In the genomic region with DNA sequence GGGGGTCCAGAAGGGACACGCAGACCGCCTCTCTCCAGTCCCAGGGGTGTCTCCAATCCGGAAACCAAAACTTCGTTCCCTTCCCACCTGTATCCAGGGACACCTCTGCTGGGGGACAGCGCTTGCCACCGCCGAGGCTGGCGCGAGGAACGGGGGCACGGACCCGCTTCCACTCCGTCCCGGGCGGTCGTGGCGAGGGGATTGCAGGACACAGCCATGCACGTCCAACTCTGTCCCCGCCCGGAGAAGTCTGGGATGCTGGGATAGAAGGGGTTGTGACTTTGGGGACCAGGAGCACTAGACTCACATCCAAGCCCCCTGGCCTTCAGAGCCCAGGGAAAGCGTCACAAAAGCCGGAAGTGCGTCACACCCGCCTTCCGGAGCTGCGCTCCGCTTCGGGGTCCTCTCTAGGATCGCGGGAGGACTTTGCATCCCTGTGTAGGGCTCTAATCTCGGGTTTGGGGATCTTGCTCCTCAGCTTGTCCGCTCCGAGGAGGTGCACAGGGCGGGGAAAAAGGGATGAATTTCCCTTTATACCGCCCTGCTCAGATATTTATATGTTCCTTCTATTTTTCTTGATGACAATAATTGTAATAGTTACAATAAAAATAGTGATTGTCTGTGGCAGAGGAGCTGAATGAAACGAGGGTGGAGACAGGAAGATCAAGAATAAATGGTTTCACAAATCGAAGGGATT, we compare ENCODE assay signal across 8 cellular contexts. TPM values are rescaled to one million over a fixed set of nuclear protein-coding genes. Genes with fewer than 3 reads are reported as not detected.
A peak's percentile ranks its signal among the peaks of the same experiment; 100 is the strongest.
DNase-seq lines count a peak whose midpoint lies in the region; ATAC-seq, FAIRE-seq and TF ChIP-seq lines count a peak whose summit lies in the region.

TSS of gene FAM200A (minus strand) at position 348 of the 697 bp plus-strand sequence. CDS start 3,707 bp downstream, outside the sequence.

- under 1% methylated on average over 18 of the region's 37 CpGs for whole genome bisulfite sequencing in HepG2 (ENCODE audit: low lambda C conversion rate)

- in situ Hi-C loops in HepG2 (cut with HindIII; ENCODE audit: extremely low pct_ligation_motif_present, low pct_unique_long_range_greater_than_20kb) = no loop called here

- peaks cover 24% of the 10 kb centered on the region for H3K4me1 ChIP-seq in HepG2 (ENCODE audit: insufficient read depth, low read length)

- peak within 1 kb of the TSS; percentile 65 for H3K27ac ChIP-seq in HepG2 (ENCODE audit: extremely low read length, insufficient read depth, low read length)

- H4K20me1 ChIP-seq in HepG2 (ENCODE audit: insufficient read depth, low read length) = no peaks in the 10 kb centered on the region

- H3K9ac ChIP-seq in HepG2 (ENCODE audit: insufficient read depth, low read depth, low read length) = peak within 1 kb of the TSS; percentile 96

- no TSS peak for BruUV-seq in HepG2 (replicated peaks; lab: Mats Ljungman, UMichigan)

- H3K79me2 ChIP-seq in HepG2 (ENCODE audit: insufficient read depth, low read length) = peaks cover 23% of the 10 kb centered on the region

- no peak; the same call in 1 of the 2 replicates for TF ChIP-seq CTCF in HepG2 (CRISPR knock-in tag; IDR thresholded peaks at IDR 0.05)

- 0 out of 2 replicates have a peak, but pooled peaks have one; percentile 19 for TF ChIP-seq RAD21 in HepG2 (CRISPR knock-in tag; IDR thresholded peaks at IDR 0.05)

- TF ChIP-seq POLR2A in GM19099 (IDR thresholded peaks at IDR 0.05; ENCODE audit: extremely low read depth, insufficient read length, low read depth) (peak; percentile 93), HepG2 (IDR thresholded peaks at IDR 0.05; ENCODE audit: insufficient read depth in 1 of 2, low read depth in 2 of 2, low read length in 2 of 2) (peak; percentile 85)

- peaks cover 3 to 18% of the 10 kb centered on the region in 2 experiments; a peak in 3 of 5 replicates for H3K36me3 ChIP-seq in HepG2 (replicated peaks in 1 of 2; ENCODE audit: control insufficient read depth in 1 of 2, insufficient read depth in 2 of 2, low read length in 2 of 2)

- H3K4me2 ChIP-seq in HepG2 (ENCODE audit: low read depth, low read length) = peak within 1 kb of the TSS; percentile 74

- POLR2A ChIA-PET in HepG2 (lab: Yijun Ruan, JAX) = interaction anchor here (0.9 to 1.2 kb wide), 5 partner anchors 11 to 368 kb away, joined by 3 to 7 read pairs (median 4); partner anchors contain the start of genes TRIM4, ZKSCAN5 and ZNF394

- H3K4me3 ChIP-seq in HepG2 (replicated peaks in 1 of 3; ENCODE audit: insufficient read depth in 1 of 3, low read depth in 2 of 3, low read length in 3 of 3) = peak within 1 kb of the TSS; percentile 72 to 92 (median 88)

- intact Hi-C loops in HepG2 (cut with micrococcal nuclease; ENCODE audit: unreplicated experiment) = no loop called here

- peak; percentile 80 for FAIRE-seq in HepG2 (lab: Jason Lieb, UNC)

- DNase-seq in Ammon's horn (ENCODE audit: low spot score) (peak; percentile 93), NCI-H524 treated with DMSO at 0.1 percent for 48 hours (lab: John Stamatoyannopoulos, UW) (peak; percentile 39), dermis microvascular lymphatic vessel endothelial cell (ENCODE audit: low read depth in 2 of 2) (peak; percentile 90 to 94), HepG2 (ENCODE audit: low spot score) (peak; percentile 81)
- DNase-seq in activated CD4-positive, alpha-beta T cell treated with anti-CD3 and anti-CD28 coated beads, Interleukin-2, amount 50 U/mL, for 24 hours (ENCODE audit: low read depth in 1 of 2, low spot score in 1 of 2) = peak; percentile 65 to 81
- peak; percentile 73 for DNase-seq in stimulated activated CD4-positive, alpha-beta T cell treated with anti-CD3 and anti-CD28 coated beads, Interleukin-2, amount 100 ng/mL, for 48 hours

- H3K27me3 ChIP-seq in HepG2 (ENCODE audit: control insufficient read depth in 1 of 2, insufficient read depth in 2 of 2, low read length in 2 of 2) = no peaks in the 10 kb centered on the region; a peak in 1 of 5 replicates

- peak within 1 kb of the TSS; percentile 79 for H2AFZ ChIP-seq in HepG2 (ENCODE audit: low read length)

- no peaks in the 10 kb centered on the region for H3K9me3 ChIP-seq in HepG2 (ENCODE audit: low read length)

- peak in 1 of 2 experiments; percentile 13; a peak in 1 of 4 replicates for TF ChIP-seq EP300 in HepG2 (IDR thresholded peaks at IDR 0.05; ENCODE audit: low read depth in 2 of 2, low read length in 2 of 2)
- no peak for TF ChIP-seq EP300 in HepG2 (CRISPR knock-in tag; IDR thresholded peaks at IDR 0.05; ENCODE audit: borderline replicate concordance)

- CTCF ChIA-PET in HepG2 (lab: Yijun Ruan, JAX; ENCODE audit: low intra/inter-chr PET ratio, low total read pairs) = no interaction called here

- peak; percentile 92 for ATAC-seq in HG03442 (IDR thresholded peaks at IDR 0.05; ENCODE audit: unreplicated experiment)
- ATAC-seq in HepG2 = peak; percentile 99

TF ChIP-seq in HepG2, 621 proteins besides CTCF, POLR2A, EP300 and RAD21 (continues in another document):
- peak; percentile 38; the same call in 1 of the 2 replicates for TF ChIP-seq KLF13 (CRISPR knock-in tag; IDR thresholded peaks at IDR 0.05)
- TF ChIP-seq, protein P1, sequence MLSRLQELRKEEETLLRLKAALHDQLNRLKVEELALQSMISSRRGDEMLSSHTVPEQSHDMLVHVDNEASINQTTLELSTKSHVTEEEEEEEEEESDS (CRISPR knock-in tag; IDR thresholded peaks at IDR 0.05; ENCODE audit: borderline replicate concordance) = no peak
- TF ChIP-seq MIER3 (CRISPR knock-in tag; IDR thresholded peaks at IDR 0.05; ENCODE audit: borderline replicate concordance) = peak; percentile 66; the same call in 1 of the 2 replicates
- TF ChIP-seq KDM2A (CRISPR knock-in tag; IDR thresholded peaks at IDR 0.05; ENCODE audit: borderline replicate concordance, low read depth) = peak; percentile 98

RNA-seq across cellular contexts. Expression of gene FAM200A, which starts in this region (rescaled TPM):
- total RNA-seq in dermis microvascular lymphatic vessel endothelial cell = 3.7 and 4.7 TPM in 2 replicates
- total RNA-seq in HepG2 (2016; rRNA removed; fragmentation: Illumina TruSeq; extraction: Trizol) = 6.3 and 10.4 TPM in 2 replicates
- total RNA-seq in HepG2 (2016; cell fraction: cytosol; rRNA removed; fragmentation: Illumina TruSeq; extraction: Trizol; ENCODE audit: low read depth) = 1.0 and 1.3 TPM in 2 replicates
- total RNA-seq in HepG2 (2016; cell fraction: insoluble cytoplasmic fraction; rRNA removed; fragmentation: Illumina TruSeq; extraction: Trizol) = 6.0 and 8.6 TPM in 2 replicates
- total RNA-seq in HepG2 (2016; cell fraction: membrane; rRNA removed; fragmentation: Illumina TruSeq; extraction: Trizol) = 3.2 and 3.9 TPM in 2 replicates
- total RNA-seq in HepG2 (2016; cell fraction: nucleus; rRNA removed; fragmentation: Illumina TruSeq; extraction: Trizol) = 3.5 and 4.0 TPM in 2 replicates
- 4.7 and 5.4 TPM in 2 replicates for polyA plus RNA-seq in HepG2 (2011; rRNA removed)
- 3.4 and 4.4 TPM in 2 replicates for polyA plus RNA-seq in HepG2 (2011; cell fraction: cytosol; rRNA removed)
- 0.87 and 1.9 TPM in 2 replicates for polyA plus RNA-seq in HepG2 (2011; cell fraction: nucleus; rRNA removed)
- polyA plus RNA-seq in HepG2 (2012) = 4.5 and 5.0 TPM in 2 replicates
- polyA plus RNA-seq in HepG2 (2016; cell fraction: cytosol; fragmentation: Illumina TruSeq; extraction: Trizol; ENCODE audit: low read depth) = 0.53 and 0.85 TPM in 2 replicates
- 8.3 and 10.1 TPM in 2 replicates for polyA plus RNA-seq in HepG2 (2016; cell fraction: insoluble cytoplasmic fraction; fragmentation: Illumina TruSeq; extraction: Trizol; ENCODE audit: low read depth)
- 1.4 and 1.9 TPM in 2 replicates for polyA plus RNA-seq in HepG2 (2016; cell fraction: membrane; fragmentation: Illumina TruSeq; extraction: Trizol; ENCODE audit: low read depth)
- 5.9 and 6.7 TPM in 2 replicates for polyA plus RNA-seq in HepG2 (2016; cell fraction: nucleus; fragmentation: Illumina TruSeq; extraction: Trizol; ENCODE audit: insufficient read depth, low read depth)
- polyA minus RNA-seq in HepG2 (2011; rRNA and poly(A)+ RNA removed; ENCODE audit: low replicate concordance) = 1.1 and 3.9 TPM in 2 replicates
- polyA minus RNA-seq in HepG2 (2011; cell fraction: cytosol; rRNA and poly(A)+ RNA removed) = 2.8 and 3.8 TPM in 2 replicates
- 6.2 and 7.5 TPM in 2 replicates for polyA minus RNA-seq in HepG2 (2011; cell fraction: nucleus; rRNA and poly(A)+ RNA removed)

Comparison
In these comparisons a context has a peak if more than half of its experiments do, and no peak if none do; other contexts are left out.
1. Peak in every context shown above with its lines: DNase-seq, ATAC-seq, H3K4me3 ChIP-seq and H3K27ac ChIP-seq.
2. DNase-seq: peak in every context shown above with its lines; median percentile 93 in Ammon's horn; 92 in dermis microvascular lymphatic vessel endothelial cell; 81 in HepG2; 73 in activated CD4-positive, alpha-beta T cell treated with anti-CD3 and anti-CD28 coated beads, Interleukin-2, amount 50 U/mL, for 24 hours; 73 in stimulated activated CD4-positive, alpha-beta T cell treated with anti-CD3 and anti-CD28 coated beads, Interleukin-2, amount 100 ng/mL, for 48 hours; 39 in NCI-H524 treated with DMSO at 0.1 percent for 48 hours.